11 cellular contexts compared by ENCODE assay signal in the genomic region with DNA sequence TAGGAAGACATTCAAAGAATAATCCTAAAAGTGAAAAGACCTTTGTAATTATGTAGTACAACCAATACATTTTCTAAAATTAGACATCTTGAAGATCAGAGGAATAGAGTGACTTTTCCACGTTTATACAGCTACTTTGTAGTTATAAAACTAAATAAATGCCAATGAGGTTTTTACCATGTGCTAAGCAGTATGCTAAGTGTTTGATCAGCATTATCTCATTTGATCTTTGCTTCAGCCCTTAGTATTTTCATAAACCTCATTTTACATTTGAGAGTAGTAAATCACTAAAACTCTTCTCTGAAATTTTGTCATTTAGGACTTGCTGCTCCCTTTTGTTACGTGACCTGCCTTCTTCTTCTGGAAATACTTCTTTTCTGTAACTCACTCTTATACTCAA.
"Had no signal": no experiment of that assay in that cellular context is flagged by ENCODE, and none has a peak within 500 bp of the region (broad histone marks: within the 10 kb centered on the region; RNA-seq: fewer than 3 reads in every experiment).

No MANE protein-coding gene starts in this region.

- H3K4me2 ChIP-seq: GM23338 had no signal

- H3K27ac ChIP-seq: GM23248 had no signal

- H3K9me3 ChIP-seq: HAP-1 had no signal

- H3K4me1 ChIP-seq: HAP-1 had no signal

- H3K27ac Mint-ChIP-seq: GM23338, H9, HFFc6 had no signal

- FAIRE-seq: H1, H54 had no signal

- H3K9me3 Mint-ChIP-seq: GM23338, H9, HFFc6 had no signal

- H3K9ac ChIP-seq: GM23248 had no signal

- H3K4me3 ChIP-seq: GM23248, GM23338, HAP-1 had no signal

- DNase-seq: GM23248, GOT3, H7, H9, HCEC 1CT, HFFc6 had no signal

- H3K4me3 Mint-ChIP-seq: GM23338, H9, HFFc6 had no signal

- H2AFZ ChIP-seq: GM23248, GM23338 had no signal

- ATAC-seq: GM23338, HCT116 had no signal

- H3K4me1 Mint-ChIP-seq: GM23338, H9 had no signal
